8 cellular contexts compared by ENCODE assay signal in genomic region chr3:75434276-75434936, GRCh38.
DNase-seq lines count a peak whose midpoint lies in the region; TF ChIP-seq lines count a peak whose summit lies in the region.
"Not testable (repeated sequence)": the region's sequence is repeated elsewhere in the genome, so short reads cannot be mapped to it uniquely, and the experiment has no call there.

No MANE protein-coding gene starts in this region.

- CTCF ChIA-PET in Calu3 (lab: Charles Lee), result not testable (repeated sequence)

- H3K36me3 ChIP-seq in osteoblast (ENCODE audit: insufficient read depth, low read length), result peaks cover 13% of the 10 kb centered on the region

- not testable (repeated sequence) for H2AFZ ChIP-seq in osteoblast (ENCODE audit: low read length)

- H3K27ac ChIP-seq in osteoblast (ENCODE audit: low read depth, low read length) (peak overlapping the region; percentile 90), temporal lobe (ENCODE audit: low read depth, low read length) (peak overlapping the region; percentile 50)

- H3K27ac Mint-ChIP-seq in Calu3 (ENCODE audit: unreplicated experiment) (peak overlapping the region; percentile 56), IgD-negative memory B cell (peak overlapping the region; percentile 70 to 80 (median 78))
- peak overlapping the region; percentile 84 for H3K27ac Mint-ChIP-seq in activated T-helper 1 cell treated with anti-CD3 and anti-CD28 coated beads, Interleukin-12 subunit alpha, Interleukin-12 subunit beta, Interleukin-2, Interleukin-4 antibody, amounts not matched to agents 30 ng/mL and 10 ng/mL and 1 ng/mL, durations not matched to agents 14 hours and 24 hours and 36 hours

- TSS peak; percentile 65 for BruUV-seq in Calu3 (replicated peaks; lab: Mats Ljungman, UMichigan)

- H3K27me3 ChIP-seq in osteoblast (ENCODE audit: insufficient read depth, low read length), result not testable (repeated sequence)

- H3K4me3 ChIP-seq in iPS-18c (ENCODE audit: insufficient read depth, low read depth, low read length) (peak overlapping the region; percentile 59), osteoblast (ENCODE audit: insufficient read depth, low read length) (peak overlapping the region; percentile 75)

- not testable (repeated sequence) for H3K27me3 Mint-ChIP-seq in Calu3 (ENCODE audit: unreplicated experiment); IgD-negative memory B cell; activated T-helper 1 cell treated with anti-CD3 and anti-CD28 coated beads, Interleukin-12 subunit alpha, Interleukin-12 subunit beta, Interleukin-2, Interleukin-4 antibody, amounts not matched to agents 30 ng/mL and 10 ng/mL and 1 ng/mL, durations not matched to agents 14 hours and 24 hours and 36 hours (ENCODE audit: insufficient read depth)

- H3K9me3 ChIP-seq in iPS-18c (ENCODE audit: control insufficient read depth, insufficient read depth, low read length); osteoblast (ENCODE audit: low read depth, low read length): not testable (repeated sequence)

- intact Hi-C loops in Calu3 (cut with micrococcal nuclease; ENCODE audit: unreplicated experiment), result not testable (repeated sequence)
- intact Hi-C loops in activated T-helper 1 cell treated with anti-CD3 and anti-CD28 coated beads, Interleukin-12 subunit alpha, Interleukin-12 subunit beta, Interleukin-2, Interleukin-4 antibody, amounts not matched to agents 30 ng/mL and 10 ng/mL and 1 ng/mL, durations not matched to agents 14 hours and 24 hours and 36 hours (cut with micrococcal nuclease), result loop anchor here (2.0 to 10.0 kb wide), 3 partner anchors 72 to 350 kb away; partner anchors contain the start of gene ZNF717

- peaks cover 14% of the 10 kb centered on the region for H3K36me3 Mint-ChIP-seq in Calu3 (ENCODE audit: insufficient read depth, unreplicated experiment)
- H3K36me3 Mint-ChIP-seq in IgD-negative memory B cell; activated T-helper 1 cell treated with anti-CD3 and anti-CD28 coated beads, Interleukin-12 subunit alpha, Interleukin-12 subunit beta, Interleukin-2, Interleukin-4 antibody, amounts not matched to agents 30 ng/mL and 10 ng/mL and 1 ng/mL, durations not matched to agents 14 hours and 24 hours and 36 hours (ENCODE audit: low read depth): not testable (repeated sequence)

- not testable (repeated sequence) for TF ChIP-seq CTCF in Calu3 (IDR thresholded peaks at IDR 0.05; ENCODE audit: unreplicated experiment); osteoblast (IDR thresholded peaks at IDR 0.05; ENCODE audit: extremely low read depth, low read depth, low read length)

- TF ChIP-seq POLR2A in Raji (IDR thresholded peaks at IDR 0.05; ENCODE audit: insufficient read depth, low read depth, low read length), result peak; percentile 37

- peak overlapping the region; percentile 81 for H3K4me2 ChIP-seq in osteoblast (ENCODE audit: insufficient read depth, low read length)

- not testable (repeated sequence) for H4K20me1 ChIP-seq in osteoblast (ENCODE audit: insufficient read depth, low read length)

- H3K4me3 Mint-ChIP-seq in Calu3 (ENCODE audit: low read depth, unreplicated experiment) (peak overlapping the region; percentile 67), IgD-negative memory B cell (peak overlapping the region; percentile 97 to 100 (median 100))
- peak overlapping the region; percentile 99 for H3K4me3 Mint-ChIP-seq in activated T-helper 1 cell treated with anti-CD3 and anti-CD28 coated beads, Interleukin-12 subunit alpha, Interleukin-12 subunit beta, Interleukin-2, Interleukin-4 antibody, amounts not matched to agents 30 ng/mL and 10 ng/mL and 1 ng/mL, durations not matched to agents 14 hours and 24 hours and 36 hours

- DNase-seq in Calu3 (peak; percentile 1), ecto neural progenitor cell (ENCODE audit: low spot score) (peak; percentile 65), osteoblast (ENCODE audit: insufficient read length, low spot score, missing footprints) (peak; percentile 65)
- DNase-seq in activated T-helper 1 cell treated with anti-CD3 and anti-CD28 coated beads, Interleukin-12 subunit alpha, Interleukin-12 subunit beta, Interleukin-2, Interleukin-4 antibody, amounts not matched to agents 30 ng/mL and 10 ng/mL and 1 ng/mL, durations not matched to agents 14 hours and 24 hours and 36 hours (ENCODE audit: low spot score), result peak; percentile 3

- H3K4me1 ChIP-seq in osteoblast (ENCODE audit: insufficient read depth, low read length), result peaks cover 23% of the 10 kb centered on the region

- H3K4me1 Mint-ChIP-seq in Calu3 (ENCODE audit: low read depth, unreplicated experiment), result not testable (repeated sequence)
- H3K4me1 Mint-ChIP-seq in IgD-negative memory B cell, result peaks cover 9 to 11% (median 10%) of the 10 kb centered on the region in 3 donors
- peaks cover 15% of the 10 kb centered on the region for H3K4me1 Mint-ChIP-seq in activated T-helper 1 cell treated with anti-CD3 and anti-CD28 coated beads, Interleukin-12 subunit alpha, Interleukin-12 subunit beta, Interleukin-2, Interleukin-4 antibody, amounts not matched to agents 30 ng/mL and 10 ng/mL and 1 ng/mL, durations not matched to agents 14 hours and 24 hours and 36 hours (ENCODE audit: low read depth)

- not testable (repeated sequence) for H3K9me3 Mint-ChIP-seq in Calu3 (ENCODE audit: low read depth, unreplicated experiment); IgD-negative memory B cell; activated T-helper 1 cell treated with anti-CD3 and anti-CD28 coated beads, Interleukin-12 subunit alpha, Interleukin-12 subunit beta, Interleukin-2, Interleukin-4 antibody, amounts not matched to agents 30 ng/mL and 10 ng/mL and 1 ng/mL, durations not matched to agents 14 hours and 24 hours and 36 hours

- not testable (repeated sequence) for H3K79me2 ChIP-seq in osteoblast (ENCODE audit: insufficient read depth, low read length)

Comparison
In these comparisons a context has a peak if more than half of its experiments do, and no peak if none do; other contexts are left out.
1. Peak in every context shown above with its lines: DNase-seq, H3K4me3 ChIP-seq and H3K27ac ChIP-seq.
2. DNase-seq: peak in every context shown above with its lines; median percentile 65 in ecto neural progenitor cell; 65 in osteoblast; 3 in activated T-helper 1 cell treated with anti-CD3 and anti-CD28 coated beads, Interleukin-12 subunit alpha, Interleukin-12 subunit beta, Interleukin-2, Interleukin-4 antibody, amounts not matched to agents 30 ng/mL and 10 ng/mL and 1 ng/mL, durations not matched to agents 14 hours and 24 hours and 36 hours; 1 in Calu3.